Comparison of ENCODE assay signal across 2 cellular contexts in genomic region chr3:110530902-110531301, GRCh38.
TF ChIP-seq lines count a peak whose summit lies in the region.

No MANE protein-coding gene starts in this region.

TF ChIP-seq in K562, 482 proteins besides CTCF, POLR2A, EP300 and RAD21:
- TF ChIP-seq HMBOX1 (IDR thresholded peaks at IDR 0.05) (peak; percentile 64; the same call in 1 of the 2 replicates), ZNF324 (CRISPR knock-in tag; IDR thresholded peaks at IDR 0.05) (no peak)

TF ChIP-seq in endothelial cell of umbilical vein, 7 proteins besides CTCF, POLR2A, EP300 and RAD21:
- TF ChIP-seq GATA2 (IDR thresholded peaks at IDR 0.05; ENCODE audit: insufficient read depth, insufficient read length, low read depth, low read length) = no peak
- TF ChIP-seq, protein P1, sequence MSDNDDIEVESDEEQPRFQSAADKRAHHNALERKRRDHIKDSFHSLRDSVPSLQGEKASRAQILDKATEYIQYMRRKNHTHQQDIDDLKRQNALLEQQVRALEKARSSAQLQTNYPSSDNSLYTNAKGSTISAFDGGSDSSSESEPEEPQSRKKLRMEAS (IDR thresholded peaks at IDR 0.05; ENCODE audit: insufficient read depth, insufficient read length) = no peak
- no peak for TF ChIP-seq MYC (IDR thresholded peaks at IDR 0.05; ENCODE audit: low read depth, low read length)
- TF ChIP-seq EZH2 (IDR thresholded peaks at IDR 0.05; ENCODE audit: borderline replicate concordance, low read depth, low read length, severe bottlenecking) = no peak
- TF ChIP-seq POLR2AphosphoS5 (IDR thresholded peaks at IDR 0.05; ENCODE audit: insufficient read depth, low read depth, low read length) = no peak
- TF ChIP-seq JUN (IDR thresholded peaks at IDR 0.05; ENCODE audit: borderline replicate concordance, insufficient read depth, insufficient read length, low read depth) = no peak
- TF ChIP-seq FOS (IDR thresholded peaks at IDR 0.05; ENCODE audit: borderline replicate concordance, insufficient read depth, low read length) = no peak
